ENCODE assay signal across 15 cellular contexts in genomic region chr1:232621050-232621449, GRCh38. TPM values are rescaled to one million over a fixed set of nuclear protein-coding genes. Genes with fewer than 3 reads are reported as not detected.
A peak's percentile ranks its signal among the peaks of the same experiment; 100 is the strongest.
DNase-seq lines count a peak whose midpoint lies in the region; ATAC-seq, FAIRE-seq and TF ChIP-seq lines count a peak whose summit lies in the region.
"Had no signal": no experiment of that assay in that cellular context is flagged by ENCODE, and none has a peak within 500 bp of the region (broad histone marks: within the 10 kb centered on the region; RNA-seq: fewer than 3 reads in every experiment).

No MANE protein-coding gene starts in this region.

- 57 to 62% methylated on average over 3 of the region's 3 CpGs for WGBS in heart right ventricle, 2 donors

- H3K27me3 ChIP-seq in HCT116 (ENCODE audit: insufficient read depth, low read length) (no peaks in the 10 kb centered on the region), heart right ventricle (no peaks in the 10 kb centered on the region), rectal smooth muscle tissue (ENCODE audit: control insufficient read depth, insufficient read depth, low read length) (no peaks in the 10 kb centered on the region), vagina (no peaks in the 10 kb centered on the region)

- 0 out of 2 replicates have a peak, but pooled peaks cover 4% of the 10 kb centered on the region for H3K79me2 ChIP-seq in HCT116 (ENCODE audit: insufficient read depth, low read length)

- H3K36me3 ChIP-seq in HCT116 (ENCODE audit: control insufficient read depth in 1 of 2, insufficient read depth in 2 of 2, low read length in 2 of 2) (no peaks in the 10 kb centered on the region), heart right ventricle (no peaks in the 10 kb centered on the region), rectal smooth muscle tissue (ENCODE audit: control insufficient read depth, insufficient read depth, low read length) (no peaks in the 10 kb centered on the region), vagina (no peaks in the 10 kb centered on the region)
- H3K36me3 ChIP-seq: prostate gland had no signal

- no peak overlapping the region for H3K27ac ChIP-seq in HCT116 (ENCODE audit: low read depth, low read length)
- peak overlapping the region; percentile 24 to 86 (median 78) for H3K27ac ChIP-seq in heart right ventricle
- H3K27ac ChIP-seq in rectal smooth muscle tissue (ENCODE audit: low read depth, low read length): peak overlapping the region; percentile 74
- H3K27ac ChIP-seq in vagina: no peak overlapping the region
- H3K27ac ChIP-seq: prostate gland had no signal

- peak; percentile 93 for FAIRE-seq in RCC 7860 (lab: Jason Lieb, UNC)
- FAIRE-seq: GM12892 had no signal

- H3K4me1 ChIP-seq in HCT116 (ENCODE audit: control insufficient read depth in 1 of 2, insufficient read depth in 2 of 2, low read length in 2 of 2): peaks cover 32 to 58% of the 10 kb centered on the region in 2 experiments; a peak in 3 of 4 replicates
- H3K4me1 ChIP-seq in heart right ventricle: peaks cover 4 to 100% (median 76%) of the 10 kb centered on the region in 9 donors
- H3K4me1 ChIP-seq in rectal smooth muscle tissue (ENCODE audit: control insufficient read depth, insufficient read depth, low read length): peaks cover 8% of the 10 kb centered on the region
- H3K4me1 ChIP-seq in vagina: peaks cover 25% of the 10 kb centered on the region
- H3K4me1 ChIP-seq: prostate gland had no signal

- POLR2A ChIA-PET in HCT116 (lab: Charles Lee): interaction anchor here (1.1 kb wide), 1 partner anchor 248 kb away, joined by 3 read pairs; no protein-coding TSS in a partner anchor

- H3K4me3 ChIP-seq in HCT116 (replicated peaks in 1 of 2; ENCODE audit: low read depth in 1 of 2, low read length in 2 of 2) (no peak overlapping the region), heart right ventricle (no peak overlapping the region), rectal smooth muscle tissue (ENCODE audit: low read length) (no peak overlapping the region), vagina (no peak overlapping the region)
- H3K4me3 ChIP-seq: prostate gland had no signal

- no peaks in the 10 kb centered on the region for H3K9me3 ChIP-seq in HCT116 (ENCODE audit: control insufficient read depth in 1 of 2, insufficient read depth in 1 of 2, low read depth in 1 of 2, low read length in 2 of 2)
- no peaks in the 10 kb centered on the region for H3K9me3 ChIP-seq in heart right ventricle
- no peaks in the 10 kb centered on the region for H3K9me3 ChIP-seq in vagina
- H3K9me3 ChIP-seq: prostate gland had no signal

- H3K9me3 Mint-ChIP-seq in stimulated activated effector memory CD8-positive, alpha-beta T cell treated with anti-CD3 and anti-CD28 coated beads, Interleukin-12 subunit alpha, Interleukin-12 subunit beta, amount 100 ng/mL, for 72 hours: no peaks in the 10 kb centered on the region

- no peaks in the 10 kb centered on the region for H3K9me2 ChIP-seq in HCT116 (ENCODE audit: insufficient read depth)

- CTCF ChIA-PET in HCT116 (lab: Charles Lee): interaction anchor here (1.2 to 1.9 kb wide), 2 partner anchors 9 to 18 kb away, joined by 3 to 7 read pairs; no protein-coding TSS in a partner anchor

- H3K4me3 Mint-ChIP-seq in stimulated activated effector memory CD8-positive, alpha-beta T cell treated with anti-CD3 and anti-CD28 coated beads, Interleukin-12 subunit alpha, Interleukin-12 subunit beta, amount 100 ng/mL, for 72 hours: no peak overlapping the region

- no peaks in the 10 kb centered on the region for H4K20me1 ChIP-seq in HCT116 (ENCODE audit: insufficient read depth)

- no peak overlapping the region for H3K27ac Mint-ChIP-seq in stimulated activated effector memory CD8-positive, alpha-beta T cell treated with anti-CD3 and anti-CD28 coated beads, Interleukin-12 subunit alpha, Interleukin-12 subunit beta, amount 100 ng/mL, for 72 hours

- ATAC-seq in HCT116: no peak
- ATAC-seq in heart right ventricle: no peak
- no peak for ATAC-seq in stimulated activated effector memory CD8-positive, alpha-beta T cell treated with anti-CD3 and anti-CD28 coated beads, Interleukin-12 subunit alpha, Interleukin-12 subunit beta, amount 100 ng/mL, for 72 hours
- ATAC-seq: stimulated activated naive CD8-positive, alpha-beta T cell treated with anti-CD3 and anti-CD28 coated beads, Interleukin-15, Interleukin-2, amounts not matched to agents 100 U/mL and 50 U/mL, for 24 hours had no signal

- no TSS peak for BruUV-seq in HCT116 (replicated peaks; lab: Mats Ljungman, UMichigan)

- H3K9ac ChIP-seq in HCT116 (ENCODE audit: low read length): no peak overlapping the region; the same call in 1 of the 2 replicates
- H3K9ac ChIP-seq in rectal smooth muscle tissue (ENCODE audit: low read length): no peak overlapping the region

- H3K36me3 Mint-ChIP-seq in stimulated activated effector memory CD8-positive, alpha-beta T cell treated with anti-CD3 and anti-CD28 coated beads, Interleukin-12 subunit alpha, Interleukin-12 subunit beta, amount 100 ng/mL, for 72 hours: no peaks in the 10 kb centered on the region

- TF ChIP-seq RAD21 in HCT116 (IDR thresholded peaks at IDR 0.05; ENCODE audit: low read depth): no peak

- intact Hi-C loops in HCT116 (cut with micrococcal nuclease): loop anchor here (10.0 kb wide), 2 partner anchors 406 to 896 kb away; no protein-coding TSS in a partner anchor
- intact Hi-C loops in heart right ventricle (cut with DNase I): loop anchor here in 9 of 10 donors (2.0 to 10.0 kb wide), 19 partner anchors 34 to 866 kb away; no protein-coding TSS in a partner anchor
- intact Hi-C loops in vagina (cut with DNase I): loop anchor here (10.0 kb wide), 1 partner anchor 756 kb away; no protein-coding TSS in a partner anchor

- DNase-seq in HCT116 (ENCODE audit: low read depth, low spot score) (no peak), RCC 7860 (ENCODE audit: low spot score) (peak; percentile 48), heart right ventricle (no peak), vagina (ENCODE audit: extremely low spot score in 2 of 2) (no peak), DMS79 treated with DMSO at 0.1 percent for 48 hours (lab: John Stamatoyannopoulos, UW) (no peak), iPS-NIHi7 (ENCODE audit: extremely low spot score) (no peak)
- no peak for DNase-seq in stimulated activated effector memory CD8-positive, alpha-beta T cell treated with anti-CD3 and anti-CD28 coated beads, Interleukin-12 subunit alpha, Interleukin-12 subunit beta, amount 100 ng/mL, for 72 hours (ENCODE audit: low spot score in 2 of 2)
- DNase-seq: activated CD4-positive, alpha-beta T cell treated with anti-CD3 and anti-CD28 coated beads for 1 hour; activated T-cell treated with anti-CD3 and anti-CD28 coated beads, Interleukin-2, amount 50 U/mL, for 1 hour; effector CD4-positive, alpha-beta T cell; stimulated activated CD4-positive, alpha-beta T cell treated with anti-CD3 and anti-CD28 coated beads, Interleukin-2, amount 100 ng/mL, for 48 hours; stimulated activated naive CD8-positive, alpha-beta T cell treated with anti-CD3 and anti-CD28 coated beads, Interleukin-15, Interleukin-2, amounts not matched to agents 100 U/mL and 50 U/mL, for 24 hours had no signal

- TF ChIP-seq POLR2A in HCT116 (IDR thresholded peaks at IDR 0.05; ENCODE audit: borderline replicate concordance, extremely low read depth, insufficient read depth, insufficient read length) (no peak), vagina (IDR thresholded peaks at IDR 0.05) (no peak)

- H3K4me1 Mint-ChIP-seq in stimulated activated effector memory CD8-positive, alpha-beta T cell treated with anti-CD3 and anti-CD28 coated beads, Interleukin-12 subunit alpha, Interleukin-12 subunit beta, amount 100 ng/mL, for 72 hours: peaks cover 19% of the 10 kb centered on the region

- RAD21 ChIA-PET in HCT116 (lab: Charles Lee; ENCODE audit: low non-redundant PET in 1 of 2, low total read pairs in 2 of 2, uncharacterized antibody in 2 of 2, unreplicated experiment in 2 of 2): no interaction called here

- TF ChIP-seq CTCF in HCT116 (IDR thresholded peaks at IDR 0.05 in 2 of 3, conservative IDR thresholded peaks at IDR 0.05 in 1 of 3; ENCODE audit: borderline replicate concordance in 1 of 3, insufficient read depth in 1 of 3, low read depth in 2 of 3, low read length in 2 of 3): no peak
- no peak for TF ChIP-seq CTCF in heart right ventricle (IDR thresholded peaks at IDR 0.05)
- no peak for TF ChIP-seq CTCF in vagina (IDR thresholded peaks at IDR 0.05)

- H3K4me2 ChIP-seq in HCT116 (ENCODE audit: low read length): peak overlapping the region; percentile 67; the same call in 1 of the 2 replicates

- H2AFZ ChIP-seq in HCT116 (ENCODE audit: low read depth, low read length, poor library complexity, severe bottlenecking): no peak overlapping the region

TF ChIP-seq in HCT116, 20 proteins besides CTCF, POLR2A, EP300 and RAD21:
- TF ChIP-seq EZH2phosphoT487 (IDR thresholded peaks at IDR 0.05; ENCODE audit: borderline replicate concordance) (no peak), FOSL1 (IDR thresholded peaks at IDR 0.05; ENCODE audit: low read depth) (no peak), ZNF274 (IDR thresholded peaks at IDR 0.05; ENCODE audit: low read depth, low read length) (no peak), CEBPB (IDR thresholded peaks at IDR 0.05; ENCODE audit: low read depth) (no peak), YY1 (IDR thresholded peaks at IDR 0.05; ENCODE audit: extremely low read depth, insufficient replicate concordance, low read depth, low read length) (no peak), ZFX (IDR thresholded peaks at IDR 0.05) (no peak), CBX3 (IDR thresholded peaks at IDR 0.05; ENCODE audit: low read depth) (no peak), EZH2 (IDR thresholded peaks at IDR 0.05) (no peak), MAX (IDR thresholded peaks at IDR 0.05) (no peak), SIN3A (IDR thresholded peaks at IDR 0.05; ENCODE audit: low read depth) (no peak), ELF1 (IDR thresholded peaks at IDR 0.05; ENCODE audit: borderline replicate concordance, low read depth) (no peak)

RNA-seq across cellular contexts. Expression of gene SIPA1L2, which starts 8.9 kb away (rescaled TPM):
- total RNA-seq in HCT116 (2021; ENCODE audit: unreplicated experiment) (12.5 TPM), heart right ventricle (100 to 1,000 TPM in 5 of 10 donors, 10 to 100 TPM in 5; 64.9 to 141 (median 101) TPM), vagina (48.9 TPM)
- polyA plus RNA-seq in HCT116 (2012): 11.6 and 12.1 TPM in 2 replicates
- 10 to 100 TPM; 20.3 to 39.3 TPM for polyA plus RNA-seq in heart right ventricle

Comparison
In these comparisons a context has a peak if more than half of its experiments do, and no peak if none do; other contexts are left out.
1. H3K27ac ChIP-seq: peak in heart right ventricle (10 of 10) and rectal smooth muscle tissue (single experiment); none in HCT116 (single experiment) and vagina (single experiment).